In the genomic region with DNA sequence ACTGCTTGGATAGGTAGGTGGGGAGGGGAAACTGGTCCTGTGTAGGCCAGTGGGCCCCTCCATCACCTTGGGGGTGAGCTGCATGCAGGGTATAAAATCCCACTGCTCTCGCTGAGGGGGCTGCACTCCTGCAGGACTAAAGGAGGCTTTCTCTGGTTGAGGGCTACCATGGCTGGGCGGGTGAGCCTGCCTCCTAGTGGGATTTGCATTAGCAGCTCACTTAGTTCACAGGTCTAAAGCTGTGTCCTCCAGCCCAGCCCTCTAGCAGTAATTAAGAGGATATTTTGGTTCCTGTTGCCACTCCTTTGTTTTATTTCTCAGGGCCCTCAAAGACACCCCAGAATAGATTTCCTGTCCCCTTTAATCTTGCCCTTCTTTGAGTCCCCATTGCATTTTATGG, we compare ENCODE assay signal across 11 cellular contexts. TPM values are rescaled to one million over a fixed set of nuclear protein-coding genes. Genes with fewer than 3 reads are reported as not detected.
DNase-seq lines count a peak whose midpoint lies in the region; ATAC-seq and TF ChIP-seq lines count a peak whose summit lies in the region.
"Had no signal": no experiment of that assay in that cellular context is flagged by ENCODE, and none has a peak within 500 bp of the region (broad histone marks: within the 10 kb centered on the region; RNA-seq: fewer than 3 reads in every experiment).

No MANE protein-coding gene starts in this region.

- DNase-seq in GM10248 (ENCODE audit: extremely low spot score), result no peak
- DNase-seq in Karpas-422, result peak; percentile 80
- DNase-seq in activated naive CD8-positive, alpha-beta T cell treated with anti-CD3 and anti-CD28 coated beads, Interleukin-2, amount 50 U/mL, for 24 hours, result no peak
- no peak for DNase-seq in naive thymus-derived CD8-positive, alpha-beta T cell
- no peak for DNase-seq in NCI-H1092 treated with DMSO at 0.1 percent for 48 hours (lab: John Stamatoyannopoulos, UW)
- no peak for DNase-seq in HUDEP-2 (lab: John Stamatoyannopoulos, UW; ENCODE audit: unreplicated experiment in 76 of 76)
- no peak for DNase-seq in glutamatergic neuron
- DNase-seq: DMS53, NCI-H1436 treated with DMSO at 0.1 percent for 48 hours had no signal

- H3K27me3 ChIP-seq in Karpas-422 (ENCODE audit: low read length), result no peaks in the 10 kb centered on the region

- H4K20me1 ChIP-seq in Karpas-422 (ENCODE audit: insufficient read depth, low read depth, low read length), result no peaks in the 10 kb centered on the region

- no peaks in the 10 kb centered on the region for H3K9me2 ChIP-seq in Karpas-422 (replicated peaks; ENCODE audit: insufficient read depth, low read length)

- peak overlapping the region; percentile 65 for H3K9ac ChIP-seq in Karpas-422 (ENCODE audit: low read length)

- no peak overlapping the region for H3K4me3 Mint-ChIP-seq in activated naive CD8-positive, alpha-beta T cell treated with anti-CD3 and anti-CD28 coated beads, Interleukin-2, amount 50 U/mL, for 24 hours
- H3K4me3 Mint-ChIP-seq in naive thymus-derived CD8-positive, alpha-beta T cell, result peak overlapping the region in 9 of 10 donors; percentile 12 to 80 (median 70)
- H3K4me3 Mint-ChIP-seq in glutamatergic neuron (ENCODE audit: unreplicated experiment), result no peak overlapping the region

- CTCF ChIA-PET in GM10248 (lab: Yijun Ruan, JAX), result interaction anchor here (0.8 to 2.8 kb wide), 9 partner anchors 9 to 248 kb away, joined by 3 to 12 read pairs (median 7); partner anchors contain the start of gene STARD7

- H3K9me3 Mint-ChIP-seq in activated naive CD8-positive, alpha-beta T cell treated with anti-CD3 and anti-CD28 coated beads, Interleukin-2, amount 50 U/mL, for 24 hours, result no peaks in the 10 kb centered on the region
- H3K9me3 Mint-ChIP-seq in naive thymus-derived CD8-positive, alpha-beta T cell, result no peaks in the 10 kb centered on the region
- peaks cover 4% of the 10 kb centered on the region for H3K9me3 Mint-ChIP-seq in glutamatergic neuron (ENCODE audit: unreplicated experiment)

- no peak overlapping the region for H2AFZ ChIP-seq in Karpas-422 (ENCODE audit: low read length)

- H3K36me3 Mint-ChIP-seq in activated naive CD8-positive, alpha-beta T cell treated with anti-CD3 and anti-CD28 coated beads, Interleukin-2, amount 50 U/mL, for 24 hours (ENCODE audit: low read depth), result peaks cover 6% of the 10 kb centered on the region
- peaks cover 0 to 3% (median 2%) of the 10 kb centered on the region in 3 donors for H3K36me3 Mint-ChIP-seq in naive thymus-derived CD8-positive, alpha-beta T cell
- H3K36me3 Mint-ChIP-seq in glutamatergic neuron (ENCODE audit: unreplicated experiment), result no peaks in the 10 kb centered on the region

- ATAC-seq in activated naive CD8-positive, alpha-beta T cell treated with anti-CD3 and anti-CD28 coated beads, Interleukin-2, amount 50 U/mL, for 24 hours, result no peak
- ATAC-seq in naive thymus-derived CD8-positive, alpha-beta T cell, result no peak
- ATAC-seq in HG03135 (IDR thresholded peaks at IDR 0.05; ENCODE audit: unreplicated experiment), result no peak

- H3K27ac Mint-ChIP-seq in activated naive CD8-positive, alpha-beta T cell treated with anti-CD3 and anti-CD28 coated beads, Interleukin-2, amount 50 U/mL, for 24 hours, result peak overlapping the region; percentile 93
- peak overlapping the region; percentile 85 to 97 (median 94) for H3K27ac Mint-ChIP-seq in naive thymus-derived CD8-positive, alpha-beta T cell
- no peak overlapping the region for H3K27ac Mint-ChIP-seq in glutamatergic neuron (ENCODE audit: unreplicated experiment)

- no peaks in the 10 kb centered on the region for H3K27me3 Mint-ChIP-seq in activated naive CD8-positive, alpha-beta T cell treated with anti-CD3 and anti-CD28 coated beads, Interleukin-2, amount 50 U/mL, for 24 hours
- no peaks in the 10 kb centered on the region for H3K27me3 Mint-ChIP-seq in naive thymus-derived CD8-positive, alpha-beta T cell
- H3K27me3 Mint-ChIP-seq in glutamatergic neuron (ENCODE audit: unreplicated experiment), result peaks cover 5% of the 10 kb centered on the region

- H3K27ac ChIP-seq in Karpas-422 (ENCODE audit: low read length), result peak overlapping the region; percentile 86

- peak overlapping the region; percentile 61 for H3K4me2 ChIP-seq in Karpas-422 (ENCODE audit: low read depth, low read length, poor library complexity, severe bottlenecking)
- H3K4me2 ChIP-seq: smooth muscle cell had no signal

- H3K4me3 ChIP-seq in Karpas-422 (ENCODE audit: low read length), result peak overlapping the region; percentile 13; the same call in 1 of the 2 replicates
- H3K4me3 ChIP-seq: smooth muscle cell had no signal

- TF ChIP-seq CTCF in GM10248 (IDR thresholded peaks at IDR 0.05; ENCODE audit: control extremely low read depth, extremely low read depth, low read depth, missing control alignments) (peak; percentile 31), glutamatergic neuron (IDR thresholded peaks at IDR 0.05; ENCODE audit: partially characterized antibody, unreplicated experiment) (no peak)

- H3K9me3 ChIP-seq in Karpas-422 (ENCODE audit: low read length), result no peaks in the 10 kb centered on the region

- peaks cover 27% of the 10 kb centered on the region for H3K4me1 ChIP-seq in Karpas-422 (ENCODE audit: low read length)

- POLR2A ChIA-PET in GM10248 (lab: Yijun Ruan, JAX), result no interaction called here
- POLR2A ChIA-PET in naive thymus-derived CD8-positive, alpha-beta T cell (lab: Charles Lee), result interaction anchor here (0.7 to 3.0 kb wide), 6 partner anchors 7 to 63 kb away, joined by 3 to 32 read pairs (median 6); partner anchors contain the start of gene STARD7

- H3K79me2 ChIP-seq in Karpas-422 (ENCODE audit: low read length), result no peaks in the 10 kb centered on the region

- no peaks in the 10 kb centered on the region for H3K36me3 ChIP-seq in Karpas-422 (ENCODE audit: insufficient read depth, low read length)

- peaks cover 43% of the 10 kb centered on the region for H3K4me1 Mint-ChIP-seq in activated naive CD8-positive, alpha-beta T cell treated with anti-CD3 and anti-CD28 coated beads, Interleukin-2, amount 50 U/mL, for 24 hours
- peaks cover 24 to 49% (median 41%) of the 10 kb centered on the region in 4 donors for H3K4me1 Mint-ChIP-seq in naive thymus-derived CD8-positive, alpha-beta T cell
- peaks cover 4% of the 10 kb centered on the region for H3K4me1 Mint-ChIP-seq in glutamatergic neuron (ENCODE audit: low read depth, unreplicated experiment)

RNA-seq across cellular contexts. Expression of gene TMEM127, which starts 24.6 kb away (rescaled TPM):
- total RNA-seq in Karpas-422 (2014; rRNA removed; shearing (Covaris generic); ENCODE audit: low replicate concordance), result 17.7 and 21.9 TPM in 2 replicates
- total RNA-seq in naive thymus-derived CD8-positive, alpha-beta T cell, result 10 to 100 TPM; 32.2 to 39.5 TPM
- 10 to 100 TPM; 22.1 to 35.7 (median 22.3) TPM for polyA plus RNA-seq in naive thymus-derived CD8-positive, alpha-beta T cell
- total RNA-seq in glutamatergic neuron (ENCODE audit: unreplicated experiment), result 32.5 TPM

RNA-seq across cellular contexts. Expression of gene CIAO1, which starts 24.8 kb away (rescaled TPM):
- total RNA-seq in Karpas-422 (2014; rRNA removed; shearing (Covaris generic); ENCODE audit: low replicate concordance), result 71.2 and 101 TPM in 2 replicates
- 10 to 100 TPM; 86.3 to 88.6 TPM for total RNA-seq in naive thymus-derived CD8-positive, alpha-beta T cell
- polyA plus RNA-seq in naive thymus-derived CD8-positive, alpha-beta T cell, result 100 to 1,000 TPM in 1 of 3 donors, 10 to 100 TPM in 2; 85.5 to 106 (median 95.2) TPM
- 68.1 TPM for total RNA-seq in glutamatergic neuron (ENCODE audit: unreplicated experiment)

RNA-seq across cellular contexts. Expression of gene STARD7, which starts 32.6 kb away (rescaled TPM):
- 140 and 167 TPM in 2 replicates for total RNA-seq in Karpas-422 (2014; rRNA removed; shearing (Covaris generic); ENCODE audit: low replicate concordance)
- total RNA-seq in naive thymus-derived CD8-positive, alpha-beta T cell, result 10 to 100 TPM; 87.5 to 99.3 TPM
- 100 to 1,000 TPM; 114 to 143 (median 137) TPM for polyA plus RNA-seq in naive thymus-derived CD8-positive, alpha-beta T cell
- 100 TPM for total RNA-seq in glutamatergic neuron (ENCODE audit: unreplicated experiment)

Comparison
In these comparisons a context has a peak if more than half of its experiments do, and no peak if none do; other contexts are left out.
1. H3K4me3 Mint-ChIP-seq: peak in naive thymus-derived CD8-positive, alpha-beta T cell (9 of 10); none in activated naive CD8-positive, alpha-beta T cell treated with anti-CD3 and anti-CD28 coated beads, Interleukin-2, amount 50 U/mL, for 24 hours (single experiment) and glutamatergic neuron (single experiment).